1 cellular context compared by ENCODE assay signal in genomic region chr5:154842689-154843530, GRCh38.
TF ChIP-seq lines count a peak whose summit lies in the region.

No MANE protein-coding gene starts in this region.

TF ChIP-seq in HepG2, 621 proteins besides CTCF, POLR2A, EP300 and RAD21 (continued from another document and continues in another):
- TF ChIP-seq MLX (CRISPR knock-in tag; IDR thresholded peaks at IDR 0.05) (peak; percentile 86), ZNF639 (CRISPR knock-in tag; conservative IDR thresholded peaks at IDR 0.05) (0 out of 2 replicates have a peak, but pooled peaks have one; percentile 27), HDAC6 (IDR thresholded peaks at IDR 0.05; ENCODE audit: low read depth, low read length) (no peak), ATF2 (CRISPR knock-in tag; IDR thresholded peaks at IDR 0.05) (peak; percentile 71), HNF4A (CRISPR knock-in tag; IDR thresholded peaks at IDR 0.05) (peak; percentile 90), ZSCAN30 (CRISPR knock-in tag; IDR thresholded peaks at IDR 0.05) (no peak), HOXA3 (CRISPR knock-in tag; IDR thresholded peaks at IDR 0.05) (peak; percentile 73), UBTF (CRISPR knock-in tag; IDR thresholded peaks at IDR 0.05) (peak; percentile 25; the same call in 1 of the 2 replicates), MED1 (CRISPR knock-in tag; IDR thresholded peaks at IDR 0.05) (peak; percentile 94), ZKSCAN8 (CRISPR knock-in tag; IDR thresholded peaks at IDR 0.05; ENCODE audit: borderline replicate concordance) (peak; percentile 82; the same call in 1 of the 2 replicates), HCFC1 (IDR thresholded peaks at IDR 0.05; ENCODE audit: low read depth, low read length) (no peak), ZFX (CRISPR knock-in tag; IDR thresholded peaks at IDR 0.05; ENCODE audit: low read depth) (no peak), RFXAP (CRISPR knock-in tag; IDR thresholded peaks at IDR 0.05; ENCODE audit: borderline replicate concordance) (no peak), FOSL1 (CRISPR knock-in tag; IDR thresholded peaks at IDR 0.05; ENCODE audit: borderline replicate concordance) (no peak), TARDBP (CRISPR knock-in tag; IDR thresholded peaks at IDR 0.05) (0 out of 2 replicates have a peak, but pooled peaks have one; percentile 40), SOX5 (CRISPR knock-in tag; IDR thresholded peaks at IDR 0.05; ENCODE audit: borderline replicate concordance) (peak; percentile 93), SMAD1 (CRISPR knock-in tag; IDR thresholded peaks at IDR 0.05; ENCODE audit: borderline replicate concordance, low read depth) (no peak), STAG1 (CRISPR knock-in tag; IDR thresholded peaks at IDR 0.05) (no peak), ZNF704 (CRISPR knock-in tag; IDR thresholded peaks at IDR 0.05; ENCODE audit: borderline replicate concordance) (no peak; the same call in 1 of the 2 replicates), ERF (CRISPR knock-in tag; IDR thresholded peaks at IDR 0.05) (no peak; the same call in 1 of the 2 replicates), ZNF547 (CRISPR knock-in tag; IDR thresholded peaks at IDR 0.05) (no peak), ZNF232 (CRISPR knock-in tag; IDR thresholded peaks at IDR 0.05; ENCODE audit: borderline replicate concordance) (peak; percentile 31; the same call in 1 of the 2 replicates), ZNF101 (CRISPR knock-in tag; IDR thresholded peaks at IDR 0.05; ENCODE audit: borderline replicate concordance, low read depth) (no peak), TFE3 (CRISPR knock-in tag; IDR thresholded peaks at IDR 0.05) (peak; percentile 57; the same call in 1 of the 2 replicates), SRF (IDR thresholded peaks at IDR 0.05; ENCODE audit: low read depth, low read length) (no peak), KLF6 (CRISPR knock-in tag; IDR thresholded peaks at IDR 0.05) (no peak), BATF2 (CRISPR knock-in tag; IDR thresholded peaks at IDR 0.05) (no peak), ZNF777 (CRISPR knock-in tag; IDR thresholded peaks at IDR 0.05) (no peak), NR2F2 (IDR thresholded peaks at IDR 0.05; ENCODE audit: borderline replicate concordance, low read depth) (peak; percentile 89), POGZ (CRISPR knock-in tag; IDR thresholded peaks at IDR 0.05) (peak; percentile 67; the same call in 1 of the 2 replicates), ZMYM2 (CRISPR knock-in tag; IDR thresholded peaks at IDR 0.05) (no peak), E2F2 (CRISPR knock-in tag; IDR thresholded peaks at IDR 0.05; ENCODE audit: borderline replicate concordance) (no peak), CSRNP2 (CRISPR knock-in tag; conservative IDR thresholded peaks at IDR 0.05; ENCODE audit: low read depth) (no peak), PAXIP1 (CRISPR knock-in tag; conservative IDR thresholded peaks at IDR 0.05) (peak; percentile 98), MBNL3 (CRISPR knock-in tag; conservative IDR thresholded peaks at IDR 0.05) (no peak), ZBTB3 (CRISPR knock-in tag; IDR thresholded peaks at IDR 0.05; ENCODE audit: borderline replicate concordance, low read depth) (0 out of 2 replicates have a peak, but pooled peaks have one; percentile 35), ZNF775 (CRISPR knock-in tag; IDR thresholded peaks at IDR 0.05; ENCODE audit: borderline replicate concordance) (no peak), ZNF430 (CRISPR knock-in tag; IDR thresholded peaks at IDR 0.05) (no peak), GATAD2A (CRISPR knock-in tag; IDR thresholded peaks at IDR 0.05) (peak; percentile 91), ATF3 (CRISPR knock-in tag; IDR thresholded peaks at IDR 0.05) (no peak), ZNF552 (CRISPR knock-in tag; IDR thresholded peaks at IDR 0.05; ENCODE audit: borderline replicate concordance) (no peak), HNRNPK (IDR thresholded peaks at IDR 0.05; ENCODE audit: low read depth, low read length, poor library complexity, severe bottlenecking) (no peak), RCOR2 (CRISPR knock-in tag; IDR thresholded peaks at IDR 0.05) (peak; percentile 81), ZFP36L1 (CRISPR knock-in tag; IDR thresholded peaks at IDR 0.05) (no peak), SUZ12 (IDR thresholded peaks at IDR 0.05; ENCODE audit: low read depth, low read length) (no peak), PRPF4 (IDR thresholded peaks at IDR 0.05; ENCODE audit: low read depth, low read length, poor library complexity, severe bottlenecking) (no peak), ZNF598 (CRISPR knock-in tag; IDR thresholded peaks at IDR 0.05; ENCODE audit: borderline replicate concordance) (no peak), ZBTB38 (CRISPR knock-in tag; IDR thresholded peaks at IDR 0.05) (no peak), MATR3 (CRISPR knock-in tag; IDR thresholded peaks at IDR 0.05) (no peak), ZBTB1 (CRISPR knock-in tag; IDR thresholded peaks at IDR 0.05; ENCODE audit: borderline replicate concordance) (no peak), XBP1 (CRISPR knock-in tag; IDR thresholded peaks at IDR 0.05) (no peak), PPARG (CRISPR knock-in tag; conservative IDR thresholded peaks at IDR 0.05) (peak; percentile 81), POLR2AphosphoS2 (IDR thresholded peaks at IDR 0.05; ENCODE audit: low read depth, low read length) (no peak), ZNF225 (CRISPR knock-in tag; IDR thresholded peaks at IDR 0.05) (no peak), ZNF556 (CRISPR knock-in tag; IDR thresholded peaks at IDR 0.05; ENCODE audit: borderline replicate concordance) (no peak), KLF11 (CRISPR knock-in tag; IDR thresholded peaks at IDR 0.05) (peak; percentile 72; the same call in 1 of the 2 replicates)
